Comparison of ENCODE assay signal across 9 cellular contexts in the genomic region with DNA sequence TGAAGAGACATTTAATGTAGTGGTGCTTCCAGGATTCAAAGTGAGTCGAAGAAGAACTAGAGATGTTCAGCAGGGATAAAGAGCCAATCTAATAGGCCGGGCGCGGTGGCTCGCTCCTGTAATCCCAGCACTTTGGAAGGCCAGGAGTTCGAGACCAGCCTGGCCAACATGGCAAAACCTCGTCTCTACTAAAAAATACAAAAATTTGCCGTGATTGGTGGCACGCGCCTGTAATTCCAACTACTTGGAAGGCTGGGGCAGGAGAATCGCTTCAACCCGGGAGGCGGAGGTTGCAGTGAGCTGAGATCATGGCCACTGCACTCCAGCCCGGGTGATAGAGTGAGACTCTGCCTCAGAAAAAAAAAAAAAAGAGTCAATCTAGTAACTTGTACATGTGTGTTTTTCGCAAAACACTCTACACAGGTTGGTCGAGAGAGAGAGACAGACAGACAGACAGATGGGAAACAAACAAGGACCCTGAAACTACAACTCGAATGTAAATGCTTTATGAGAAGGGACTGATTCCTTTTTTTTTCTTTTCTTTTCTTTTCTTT. TPM values are rescaled to one million over a fixed set of nuclear protein-coding genes. Genes with fewer than 3 reads are reported as not detected.
DNase-seq lines count a peak whose midpoint lies in the region; ATAC-seq and TF ChIP-seq lines count a peak whose summit lies in the region.
"Had no signal": no experiment of that assay in that cellular context is flagged by ENCODE, and none has a peak within 500 bp of the region (broad histone marks: within the 10 kb centered on the region; RNA-seq: fewer than 3 reads in every experiment).

No MANE protein-coding gene starts in this region.

- H3K4me1 Mint-ChIP-seq in chondrocyte (ENCODE audit: low read depth) = peaks cover 21% of the 10 kb centered on the region

- H3K27ac ChIP-seq in A673 (ENCODE audit: low read depth, low read length, poor library complexity, severe bottlenecking) (peak overlapping the region; percentile 57), muscle layer of colon (ENCODE audit: low read depth, low read length) (peak overlapping the region; percentile 97)

- POLR2A ChIA-PET in A673 (lab: Charles Lee; ENCODE audit: low non-redundant PET) = no interaction called here

- ATAC-seq in HG02938 (IDR thresholded peaks at IDR 0.05; ENCODE audit: unreplicated experiment) (no peak), GM18519 (IDR thresholded peaks at IDR 0.05; ENCODE audit: low FRiP score, unreplicated experiment) (no peak), HG02623 (IDR thresholded peaks at IDR 0.05; ENCODE audit: unreplicated experiment) (no peak), HG02763 (IDR thresholded peaks at IDR 0.05; ENCODE audit: unreplicated experiment) (no peak)

- peaks cover 2% of the 10 kb centered on the region for H3K36me3 Mint-ChIP-seq in chondrocyte (ENCODE audit: low read depth)

- TF ChIP-seq CTCF in A673 (conservative IDR thresholded peaks at IDR 0.05; ENCODE audit: low read depth, low read length) (no peak), chondrocyte (IDR thresholded peaks at IDR 0.05) (peak; percentile 40)

- DNase-seq in A673 (ENCODE audit: low spot score) (no peak), chondrocyte (ENCODE audit: low spot score) (no peak)

- H3K27ac Mint-ChIP-seq in chondrocyte (ENCODE audit: unreplicated experiment) = peak overlapping the region; percentile 94

- CTCF ChIA-PET in A673 (lab: Charles Lee) = interaction anchor here (1.4 to 1.5 kb wide), 3 partner anchors 10 to 95 kb away, joined by 3 to 5 read pairs (median 4); no protein-coding TSS in a partner anchor

- intact Hi-C loops in A673 (cut with micrococcal nuclease; ENCODE audit: unreplicated experiment) = loop anchor here (2.0 kb wide), 1 partner anchor 30 kb away; the partner anchor contains the start of gene SLC4A2

- no peaks in the 10 kb centered on the region for H3K27me3 Mint-ChIP-seq in chondrocyte (ENCODE audit: low read depth)

- no peaks in the 10 kb centered on the region for H3K27me3 ChIP-seq in A673 (replicated peaks; ENCODE audit: insufficient read depth, low read depth, low read length, poor library complexity)
- H3K27me3 ChIP-seq in muscle layer of colon (ENCODE audit: control insufficient read depth in 1 of 2, insufficient read depth in 2 of 2, low read length in 2 of 2) = no peaks in the 10 kb centered on the region

- H3K4me3 Mint-ChIP-seq in chondrocyte (ENCODE audit: unreplicated experiment) = peak overlapping the region; percentile 95

- peak overlapping the region; percentile 53 for H3K9ac ChIP-seq in muscle layer of colon (ENCODE audit: low read length)

- H3K4me1 ChIP-seq in A673 (ENCODE audit: insufficient read depth, low read length, poor library complexity, severe bottlenecking) (no peaks in the 10 kb centered on the region), muscle layer of colon (ENCODE audit: insufficient read depth, low read length) (peaks cover 13% of the 10 kb centered on the region)

- H3K4me3 ChIP-seq in A673 (ENCODE audit: low read depth, low read length, poor library complexity, severe bottlenecking) = peak overlapping the region; percentile 62
- peak overlapping the region; percentile 95 to 96 for H3K4me3 ChIP-seq in muscle layer of colon (ENCODE audit: low read depth in 1 of 2, low read length in 2 of 2)

- no peak for TF ChIP-seq RAD21 in Ishikawa (IDR thresholded peaks at IDR 0.05; ENCODE audit: low read depth)

- TF ChIP-seq EP300 in Ishikawa (IDR thresholded peaks at IDR 0.05; ENCODE audit: borderline replicate concordance) = no peak

- no peaks in the 10 kb centered on the region for H3K9me3 Mint-ChIP-seq in chondrocyte (ENCODE audit: low read depth)

- H3K36me3 ChIP-seq in A673 (ENCODE audit: insufficient read depth, low read length, poor library complexity, severe bottlenecking) (no peaks in the 10 kb centered on the region), muscle layer of colon (ENCODE audit: insufficient read depth, low read length) (peaks cover 6% of the 10 kb centered on the region)

- H3K9me3 ChIP-seq in A673 (ENCODE audit: low read depth, low read length, poor library complexity, severe bottlenecking) (no peaks in the 10 kb centered on the region), muscle layer of colon (ENCODE audit: low read length) (no peaks in the 10 kb centered on the region)

- BruUV-seq in A673 (replicated peaks; lab: Mats Ljungman, UMichigan) = no TSS peak

TF ChIP-seq in Ishikawa, 13 proteins besides CTCF, POLR2A, EP300 and RAD21:
- TF ChIP-seq TCF12 (IDR thresholded peaks at IDR 0.05; ENCODE audit: low read depth) = no peak
- 0 out of 2 replicates have a peak, but pooled peaks have one; percentile 12 for TF ChIP-seq ZBTB7A (IDR thresholded peaks at IDR 0.05; ENCODE audit: low read depth)

RNA-seq across cellular contexts. Expression of gene ABCB8, which starts 0.8 kb away (rescaled TPM):
- total RNA-seq in A673 (2021) (50.9 and 57.6 TPM in 2 replicates), chondrocyte (30.2 to 45.7 TPM (median 32.1 TPM) in 3 replicates)

RNA-seq across cellular contexts. Expression of gene ATG9B, which starts 4.7 kb away (rescaled TPM):
- total RNA-seq in A673 (2021) (0.96 and 1.9 TPM in 2 replicates), chondrocyte (1.5 to 1.6 TPM in 2 of 3 replicates, not detected in the other)
- total RNA-seq: glomerular endothelial cell had no signal

RNA-seq across cellular contexts. Expression of gene ASIC3, which starts 19.3 kb away (rescaled TPM):
- total RNA-seq in A673 (2021) (4.5 and 6.7 TPM in 2 replicates), chondrocyte (2.2 to 4.9 TPM (median 2.4 TPM) in 3 replicates)

RNA-seq across cellular contexts. Expression of gene CDK5, which starts 28.7 kb away (rescaled TPM):
- total RNA-seq in A673 (2021) = 21.1 and 25.7 TPM in 2 replicates
- 23.9 to 25.4 TPM (median 24.0 TPM) in 3 replicates for total RNA-seq in chondrocyte

RNA-seq across cellular contexts. Expression of gene SLC4A2, which starts 30.4 kb away (rescaled TPM):
- total RNA-seq in A673 (2021) (213 and 222 TPM in 2 replicates), chondrocyte (340 to 379 TPM (median 371 TPM) in 3 replicates)
